In genomic region chr3:136819784-136820640, GRCh38 we compare ENCODE assay signal across 8 cellular contexts. TPM values are rescaled to one million over a fixed set of nuclear protein-coding genes. Genes with fewer than 3 reads are reported as not detected.
DNase-seq lines count a peak whose midpoint lies in the region; ATAC-seq, FAIRE-seq and TF ChIP-seq lines count a peak whose summit lies in the region.

No MANE protein-coding gene starts in this region.

- H2AFZ ChIP-seq in HepG2 (ENCODE audit: low read length) = no peak overlapping the region

- no peaks in the 10 kb centered on the region for H3K36me3 ChIP-seq in HepG2 (replicated peaks in 1 of 2; ENCODE audit: control insufficient read depth in 1 of 2, insufficient read depth in 2 of 2, low read length in 2 of 2)

- H3K9ac ChIP-seq in HepG2 (ENCODE audit: insufficient read depth, low read depth, low read length) = peak overlapping the region; percentile 80

- TF ChIP-seq CTCF in dorsolateral prefrontal cortex (IDR thresholded peaks at IDR 0.05 in 54 of 56, conservative IDR thresholded peaks at IDR 0.05 in 2 of 56; ENCODE audit: low read depth in 1 of 56, partially characterized antibody in 56 of 56) (no peak), HepG2 (CRISPR knock-in tag; IDR thresholded peaks at IDR 0.05) (0 out of 2 replicates have a peak, but pooled peaks have one; percentile 10)

- no peak for FAIRE-seq in HepG2 (lab: Jason Lieb, UNC)

- H4K20me1 ChIP-seq in HepG2 (ENCODE audit: insufficient read depth, low read length) = peaks cover 5% of the 10 kb centered on the region

- no peak for TF ChIP-seq RAD21 in HepG2 (CRISPR knock-in tag; IDR thresholded peaks at IDR 0.05)

- DNase-seq in G401 (ENCODE audit: low spot score) (peak; percentile 70), NCI-H146 treated with DMSO at 0.1 percent for 48 hours (lab: John Stamatoyannopoulos, UW; ENCODE audit: unreplicated experiment) (peak; percentile 72), dorsolateral prefrontal cortex (peak in 7 of 10 donors; percentile 15 to 56 (median 39)), HepG2 (ENCODE audit: low spot score) (peak; percentile 34), NCI-H446 treated with DMSO at 0.1 percent for 48 hours (lab: John Stamatoyannopoulos, UW) (no peak)
- peak; percentile 38 for DNase-seq in activated CD4-positive, alpha-beta T cell treated with anti-CD3 and anti-CD28 coated beads for 48 hours
- DNase-seq in stimulated activated CD8-positive, alpha-beta memory T cell treated with anti-CD3 and anti-CD28 coated beads, Interleukin-12 subunit alpha, Interleukin-12 subunit beta, amount 100 ng/mL, for 4 hours (ENCODE audit: low read depth) = peak; percentile 6

- CTCF ChIA-PET in HepG2 (lab: Yijun Ruan, JAX; ENCODE audit: low intra/inter-chr PET ratio, low total read pairs) = no interaction called here

- TSS peak; percentile 60 for BruUV-seq in HepG2 (replicated peaks; lab: Mats Ljungman, UMichigan)

- H3K79me2 ChIP-seq in HepG2 (ENCODE audit: insufficient read depth, low read length) = peaks cover 44% of the 10 kb centered on the region

- intact Hi-C loops in dorsolateral prefrontal cortex (cut with DNase I) (loop anchor here (1.0 to 5.0 kb wide), 2 partner anchors 67 to 68 kb away; partner anchors contain the start of gene STAG1 (in 1 of the 2)), HepG2 (cut with micrococcal nuclease; ENCODE audit: unreplicated experiment) (no loop called here)

- TF ChIP-seq EP300 in HepG2 (IDR thresholded peaks at IDR 0.05; ENCODE audit: low read depth in 2 of 2, low read length in 2 of 2) = no peak
- no peak for TF ChIP-seq EP300 in HepG2 (CRISPR knock-in tag; IDR thresholded peaks at IDR 0.05; ENCODE audit: borderline replicate concordance)

- in situ Hi-C loops in G401 (cut with HindIII; ENCODE audit: low sequenced_read_pairs) = no loop called here
- in situ Hi-C loops in HepG2 (cut with HindIII; ENCODE audit: extremely low pct_ligation_motif_present, low pct_unique_long_range_greater_than_20kb) = no loop called here

- H3K9me3 ChIP-seq in HepG2 (ENCODE audit: low read length) = no peaks in the 10 kb centered on the region

- TF ChIP-seq POLR2A in HepG2 (IDR thresholded peaks at IDR 0.05; ENCODE audit: insufficient read depth in 1 of 2, low read depth in 2 of 2, low read length in 2 of 2) = no peak

- WGBS in HepG2 (ENCODE audit: low lambda C conversion rate) = 8% methylated on average over 28 of the region's 49 CpGs

- peaks cover 31% of the 10 kb centered on the region for H3K4me1 ChIP-seq in HepG2 (ENCODE audit: insufficient read depth, low read length)

- ATAC-seq in HepG2 (peak; percentile 73), GM19397 (IDR thresholded peaks at IDR 0.05; ENCODE audit: unreplicated experiment) (no peak)

- H3K27me3 ChIP-seq in dorsolateral prefrontal cortex = no peaks in the 10 kb centered on the region
- H3K27me3 ChIP-seq in HepG2 (ENCODE audit: control insufficient read depth in 1 of 2, insufficient read depth in 2 of 2, low read length in 2 of 2) = no peaks in the 10 kb centered on the region

- POLR2A ChIA-PET in HepG2 (lab: Yijun Ruan, JAX) = interaction anchor here (1.0 kb wide), 2 partner anchors 42 to 136 kb away, joined by 3 to 4 read pairs; partner anchors contain the start of gene NCK1

- H3K4me2 ChIP-seq in HepG2 (ENCODE audit: low read depth, low read length) = peak overlapping the region; percentile 100

- H3K27ac ChIP-seq in dorsolateral prefrontal cortex (peak overlapping the region in 55 of 59 donors; percentile 40 to 96 (median 88)), HepG2 (ENCODE audit: extremely low read length, insufficient read depth, low read length) (peak overlapping the region; percentile 71)

- H3K4me3 ChIP-seq in dorsolateral prefrontal cortex (peak overlapping the region; percentile 53 to 93 (median 81)), HepG2 (replicated peaks in 1 of 3; ENCODE audit: insufficient read depth in 1 of 3, low read depth in 2 of 3, low read length in 3 of 3) (peak overlapping the region; percentile 72 to 81 (median 77))

TF ChIP-seq in HepG2, 621 proteins besides CTCF, POLR2A, EP300 and RAD21 (continues in another document):
- TF ChIP-seq ASH2L (IDR thresholded peaks at IDR 0.05; ENCODE audit: insufficient read length, low read depth, low read length) (peak; percentile 58), SSRP1 (CRISPR knock-in tag; IDR thresholded peaks at IDR 0.05) (no peak), NCOA1 (CRISPR knock-in tag; IDR thresholded peaks at IDR 0.05) (peak; percentile 66; the same call in 1 of the 2 replicates), HINFP (CRISPR knock-in tag; IDR thresholded peaks at IDR 0.05; ENCODE audit: low read depth) (peak; percentile 77), ZNF891 (CRISPR knock-in tag; IDR thresholded peaks at IDR 0.05) (peak; percentile 70; the same call in 1 of the 2 replicates), HIVEP1 (CRISPR knock-in tag; IDR thresholded peaks at IDR 0.05) (peak; percentile 50; the same call in 1 of the 2 replicates), MBNL3 (CRISPR knock-in tag; conservative IDR thresholded peaks at IDR 0.05) (no peak), ZNF563 (CRISPR knock-in tag; IDR thresholded peaks at IDR 0.05) (peak; percentile 59; the same call in 1 of the 2 replicates), ZSCAN29 (CRISPR knock-in tag; conservative IDR thresholded peaks at IDR 0.05) (0 out of 2 replicates have a peak, but pooled peaks have one; percentile 40), FOXA3 (CRISPR knock-in tag; IDR thresholded peaks at IDR 0.05) (no peak), ZNF777 (CRISPR knock-in tag; IDR thresholded peaks at IDR 0.05) (peak; percentile 76)

RNA-seq across cellular contexts. Expression of gene SLC35G2, which starts 1.1 kb away (rescaled TPM):
- total RNA-seq in G401 (2014; rRNA removed; shearing (Covaris generic)) = 6.7 and 13.6 TPM in 2 replicates
- total RNA-seq in dorsolateral prefrontal cortex (10 to 100 TPM; 10.8 to 33.7 (median 20.3) TPM), HepG2 (2016; rRNA removed; fragmentation: Illumina TruSeq; extraction: Trizol) (4.2 and 7.6 TPM in 2 replicates)
- 2.3 and 2.7 TPM in 2 replicates for total RNA-seq in HepG2 (2016; cell fraction: cytosol; rRNA removed; fragmentation: Illumina TruSeq; extraction: Trizol; ENCODE audit: low read depth)
- total RNA-seq in HepG2 (2016; cell fraction: insoluble cytoplasmic fraction; rRNA removed; fragmentation: Illumina TruSeq; extraction: Trizol) = 4.5 and 6.6 TPM in 2 replicates
- 5.0 and 5.3 TPM in 2 replicates for total RNA-seq in HepG2 (2016; cell fraction: membrane; rRNA removed; fragmentation: Illumina TruSeq; extraction: Trizol)
- 7.8 and 11.3 TPM in 2 replicates for total RNA-seq in HepG2 (2016; cell fraction: nucleus; rRNA removed; fragmentation: Illumina TruSeq; extraction: Trizol)
- polyA plus RNA-seq in HepG2 (2011; rRNA removed) = 10.3 and 10.7 TPM in 2 replicates
- polyA plus RNA-seq in HepG2 (2011; cell fraction: cytosol; rRNA removed) = 4.8 and 10.3 TPM in 2 replicates
- 8.3 and 11.0 TPM in 2 replicates for polyA plus RNA-seq in HepG2 (2011; cell fraction: nucleus; rRNA removed)
- polyA plus RNA-seq in HepG2 (2012) = 10.6 and 13.1 TPM in 2 replicates
- polyA plus RNA-seq in HepG2 (2016; cell fraction: cytosol; fragmentation: Illumina TruSeq; extraction: Trizol; ENCODE audit: low read depth) = 1.1 TPM in 2 replicates
- 3.3 and 3.4 TPM in 2 replicates for polyA plus RNA-seq in HepG2 (2016; cell fraction: insoluble cytoplasmic fraction; fragmentation: Illumina TruSeq; extraction: Trizol; ENCODE audit: low read depth)
- 1.4 and 1.9 TPM in 2 replicates for polyA plus RNA-seq in HepG2 (2016; cell fraction: membrane; fragmentation: Illumina TruSeq; extraction: Trizol; ENCODE audit: low read depth)
- polyA plus RNA-seq in HepG2 (2016; cell fraction: nucleus; fragmentation: Illumina TruSeq; extraction: Trizol; ENCODE audit: insufficient read depth, low read depth) = 14.6 and 16.3 TPM in 2 replicates
- 5.3 and 12.2 TPM in 2 replicates for polyA minus RNA-seq in HepG2 (2011; rRNA and poly(A)+ RNA removed; ENCODE audit: low replicate concordance)
- 3.6 and 5.6 TPM in 2 replicates for polyA minus RNA-seq in HepG2 (2011; cell fraction: cytosol; rRNA and poly(A)+ RNA removed)
- 8.5 and 9.3 TPM in 2 replicates for polyA minus RNA-seq in HepG2 (2011; cell fraction: nucleus; rRNA and poly(A)+ RNA removed)

RNA-seq across cellular contexts. Expression of gene NCK1, which starts 42.0 kb away (rescaled TPM):
- total RNA-seq in G401 (2014; rRNA removed; shearing (Covaris generic)) = 24.5 and 39.8 TPM in 2 replicates
- total RNA-seq in dorsolateral prefrontal cortex (10 to 100 TPM; 15.6 to 40.2 (median 26.0) TPM), HepG2 (2016; rRNA removed; fragmentation: Illumina TruSeq; extraction: Trizol) (30.4 and 51.0 TPM in 2 replicates)
- 8.3 and 17.1 TPM in 2 replicates for total RNA-seq in HepG2 (2016; cell fraction: cytosol; rRNA removed; fragmentation: Illumina TruSeq; extraction: Trizol; ENCODE audit: low read depth)
- total RNA-seq in HepG2 (2016; cell fraction: insoluble cytoplasmic fraction; rRNA removed; fragmentation: Illumina TruSeq; extraction: Trizol) = 35.7 and 48.8 TPM in 2 replicates
- 21.3 and 25.2 TPM in 2 replicates for total RNA-seq in HepG2 (2016; cell fraction: membrane; rRNA removed; fragmentation: Illumina TruSeq; extraction: Trizol)
- total RNA-seq in HepG2 (2016; cell fraction: nucleus; rRNA removed; fragmentation: Illumina TruSeq; extraction: Trizol) = 27.2 and 29.5 TPM in 2 replicates
- polyA plus RNA-seq in HepG2 (2011; rRNA removed) = 11.0 and 14.7 TPM in 2 replicates
- polyA plus RNA-seq in HepG2 (2011; cell fraction: cytosol; rRNA removed) = 6.2 and 9.9 TPM in 2 replicates
- 6.5 and 6.9 TPM in 2 replicates for polyA plus RNA-seq in HepG2 (2011; cell fraction: nucleus; rRNA removed)
- polyA plus RNA-seq in HepG2 (2012) = 16.0 and 17.6 TPM in 2 replicates
- polyA plus RNA-seq in HepG2 (2016; cell fraction: cytosol; fragmentation: Illumina TruSeq; extraction: Trizol; ENCODE audit: low read depth) = 4.2 and 6.7 TPM in 2 replicates
- 45.9 and 47.3 TPM in 2 replicates for polyA plus RNA-seq in HepG2 (2016; cell fraction: insoluble cytoplasmic fraction; fragmentation: Illumina TruSeq; extraction: Trizol; ENCODE audit: low read depth)
- polyA plus RNA-seq in HepG2 (2016; cell fraction: membrane; fragmentation: Illumina TruSeq; extraction: Trizol; ENCODE audit: low read depth) = 9.9 and 12.4 TPM in 2 replicates
- polyA plus RNA-seq in HepG2 (2016; cell fraction: nucleus; fragmentation: Illumina TruSeq; extraction: Trizol; ENCODE audit: insufficient read depth, low read depth) = 17.3 and 21.6 TPM in 2 replicates
- polyA minus RNA-seq in HepG2 (2011; rRNA and poly(A)+ RNA removed; ENCODE audit: low replicate concordance) = 8.7 and 12.3 TPM in 2 replicates
- polyA minus RNA-seq in HepG2 (2011; cell fraction: cytosol; rRNA and poly(A)+ RNA removed) = 13.4 and 16.2 TPM in 2 replicates
- polyA minus RNA-seq in HepG2 (2011; cell fraction: nucleus; rRNA and poly(A)+ RNA removed) = 51.5 and 57.7 TPM in 2 replicates
